14 cellular contexts compared by ENCODE assay signal in the genomic region with DNA sequence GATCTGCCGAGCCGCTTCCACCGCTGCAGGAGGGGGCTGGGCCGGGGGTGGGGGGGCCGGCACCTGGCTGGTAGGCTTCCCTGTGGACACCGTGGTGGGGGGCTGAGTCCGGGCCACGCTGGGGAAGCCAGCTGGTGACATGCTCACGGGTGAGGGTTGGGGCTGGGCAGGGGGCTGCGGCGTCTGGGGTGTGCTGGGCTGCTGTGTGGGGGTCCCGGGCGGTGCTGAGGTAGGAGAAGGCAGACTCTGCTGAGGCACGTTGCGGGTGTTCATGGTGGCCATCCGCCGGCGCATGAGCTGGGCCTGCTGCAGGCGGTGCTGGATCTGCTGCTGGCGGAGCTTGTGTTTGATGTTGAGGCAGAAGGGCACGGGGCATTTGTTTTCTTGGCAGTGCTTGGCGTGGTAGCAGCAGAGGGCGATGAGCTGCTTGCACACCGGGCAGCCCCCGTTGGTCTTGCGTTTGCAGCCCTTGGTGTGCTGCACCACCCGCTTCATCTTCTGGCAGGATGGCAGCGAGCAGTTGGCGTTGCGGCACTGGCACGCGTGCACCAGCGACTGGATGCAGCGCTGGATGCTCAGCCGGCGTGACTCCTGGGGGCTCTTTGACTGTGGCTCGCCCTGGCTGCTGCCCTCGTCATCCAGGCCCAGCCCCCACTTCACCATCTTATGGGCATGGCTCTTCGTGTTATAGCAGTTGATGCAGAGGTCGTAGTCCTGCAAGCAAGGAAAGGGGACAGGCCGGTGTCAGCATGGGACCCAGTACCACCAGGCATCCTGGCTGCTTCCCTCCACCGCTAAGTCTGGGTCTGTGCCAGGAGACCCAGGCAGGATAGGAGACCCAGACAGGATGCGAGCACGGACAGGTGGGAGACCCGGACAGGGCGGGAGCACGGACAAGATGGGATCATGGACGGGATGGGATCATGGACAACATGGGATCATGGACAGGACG.
"Had no signal": no experiment of that assay in that cellular context is flagged by ENCODE, and none has a peak within 500 bp of the region (broad histone marks: within the 10 kb centered on the region; RNA-seq: fewer than 3 reads in every experiment).

No MANE protein-coding gene starts in this region.

- H3K27me3 Mint-ChIP-seq: activated CD8-positive, alpha-beta T cell treated with anti-CD3 and anti-CD28 coated beads for 36 hours; natural killer cell treated with Interleukin-12 subunit alpha and Interleukin-12 subunit beta and Interleukin-15 and Interleukin-18, amount 100 ng/mL, for 72 hours; stimulated activated naive B cell treated with anti-CD40 and anti-IgM and Interleukin-4, amounts not matched to agents 10 μg/mL and 1 μg/mL and 100 μg/mL, for 72 hours had no signal

- H3K9me3 ChIP-seq: SJCRH30, transverse colon had no signal

- H3K27ac Mint-ChIP-seq: activated CD8-positive, alpha-beta T cell treated with anti-CD3 and anti-CD28 coated beads for 36 hours; endodermal cell; natural killer cell treated with Interleukin-12 subunit alpha and Interleukin-12 subunit beta and Interleukin-15 and Interleukin-18, amount 100 ng/mL, for 72 hours; WTC11 had no signal

- H3K4me1 Mint-ChIP-seq: endodermal cell, WTC11 had no signal

- DNase-seq: activated CD4-positive, alpha-beta T cell treated with anti-CD3 and anti-CD28 coated beads for 4 hours; activated CD8-positive, alpha-beta T cell treated with anti-CD3 and anti-CD28 coated beads for 36 hours; activated effector memory CD4-positive, alpha-beta T cell treated with Interleukin-2 at 50 U/mL for 16 hours; activated T-cell treated with anti-CD3 and anti-CD28 coated beads, Interleukin-2, amount 50 U/mL, for 4 hours; anterior cingulate cortex; endodermal cell; erythroblast; occipital lobe; SJCRH30; stimulated activated naive B cell treated with anti-CD40 and anti-IgM and Interleukin-4, amounts not matched to agents 10 μg/mL and 1 μg/mL and 100 μg/mL, for 72 hours; transverse colon had no signal

- H3K9me3 Mint-ChIP-seq: activated CD8-positive, alpha-beta T cell treated with anti-CD3 and anti-CD28 coated beads for 36 hours; activated T-cell treated with anti-CD3 and anti-CD28 coated beads, Interleukin-2, amount 50 U/mL, for 4 hours; natural killer cell treated with Interleukin-12 subunit alpha and Interleukin-12 subunit beta and Interleukin-15 and Interleukin-18, amount 100 ng/mL, for 72 hours had no signal

- H3K4me3 Mint-ChIP-seq: activated CD8-positive, alpha-beta T cell treated with anti-CD3 and anti-CD28 coated beads for 36 hours; activated T-cell treated with anti-CD3 and anti-CD28 coated beads, Interleukin-2, amount 50 U/mL, for 4 hours; endodermal cell; natural killer cell treated with Interleukin-12 subunit alpha and Interleukin-12 subunit beta and Interleukin-15 and Interleukin-18, amount 100 ng/mL, for 72 hours; stimulated activated naive B cell treated with anti-CD40 and anti-IgM and Interleukin-4, amounts not matched to agents 10 μg/mL and 1 μg/mL and 100 μg/mL, for 72 hours; WTC11 had no signal

- ATAC-seq: activated CD8-positive, alpha-beta T cell treated with anti-CD3 and anti-CD28 coated beads for 36 hours; activated T-cell treated with anti-CD3 and anti-CD28 coated beads, Interleukin-2, amount 50 U/mL, for 4 hours; natural killer cell treated with Interleukin-12 subunit alpha and Interleukin-12 subunit beta and Interleukin-15 and Interleukin-18, amount 100 ng/mL, for 72 hours; stimulated activated naive B cell treated with anti-CD40 and anti-IgM and Interleukin-4, amounts not matched to agents 10 μg/mL and 1 μg/mL and 100 μg/mL, for 72 hours; WTC11 had no signal

- H3K4me1 ChIP-seq: SJCRH30, transverse colon had no signal

- H3K4me3 ChIP-seq: hepatocyte, SJCRH30, transverse colon had no signal

- H3K27me3 ChIP-seq: hepatocyte, SJCRH30, transverse colon had no signal

- H3K27ac ChIP-seq: hepatocyte, SJCRH30, transverse colon had no signal
